Comparison of ENCODE assay signal across 27 cellular contexts in genomic region chr18:24570716-24571115, GRCh38.
"Had no signal": no experiment of that assay in that cellular context is flagged by ENCODE, and none has a peak within 500 bp of the region (broad histone marks: within the 10 kb centered on the region; RNA-seq: fewer than 3 reads in every experiment).

No MANE protein-coding gene starts in this region.

- H3K4me3 ChIP-seq: ascending aorta, breast epithelium, cardiac muscle cell, coronary artery, dorsolateral prefrontal cortex, heart left ventricle had no signal

- DNase-seq: activated CD4-positive, alpha-beta memory T cell treated with anti-CD3 and anti-CD28 coated beads, Interleukin-2, amount 10 ng/mL, durations not matched to agents 7 days and 5 days; activated CD4-positive, alpha-beta T cell treated with anti-CD3 and anti-CD28 coated beads for 36 hours; activated CD4-positive, alpha-beta T cell treated with anti-CD3 and anti-CD28 coated beads, Interleukin-2, amount 10 ng/mL, durations not matched to agents 7 days and 5 days; activated CD4-positive, alpha-beta T cell treated with anti-CD3 and anti-CD28 coated beads, Interleukin-2, amount 50 U/mL, for 4 hours; activated CD4-positive, CD25-positive, alpha-beta regulatory T cell; activated CD4-positive, CD25-positive, alpha-beta regulatory T cell treated with anti-CD3 and anti-CD28 coated beads, Interleukin-2, amount 50 U/mL, for 72 hours; activated CD8-positive, alpha-beta memory T cell treated with anti-CD3 and anti-CD28 coated beads, Interleukin-2, amount 50 U/mL, for 48 hours; activated gamma-delta T cell; activated naive CD4-positive, alpha-beta T cell; activated naive CD4-positive, alpha-beta T cell treated with anti-CD3 and anti-CD28 coated beads, Interleukin-2, amount 10 ng/mL, durations not matched to agents 7 days and 5 days; activated naive CD8-positive, alpha-beta T cell treated with anti-CD3 and anti-CD28 coated beads, Interleukin-2, amount 10 ng/mL, durations not matched to agents 7 days and 5 days; activated T-cell treated with anti-CD3 and anti-CD28 coated beads for 4 hours; activated T-cell treated with anti-CD3 and anti-CD28 coated beads, Interleukin-2, amount 50 U/mL, for 24 hours; activated T-cell treated with anti-CD3 and anti-CD28 coated beads, Interleukin-2, amount 50 U/mL, for 72 hours; dorsolateral prefrontal cortex; effector memory CD4-positive, alpha-beta T cell; endodermal cell; foreskin melanocyte; glutamatergic neuron; heart left ventricle; T-helper 2 cell had no signal

- H3K4me1 ChIP-seq: ascending aorta, breast epithelium, heart left ventricle had no signal

- H3K27ac ChIP-seq: ascending aorta, breast epithelium, cardiac muscle cell, coronary artery, dorsolateral prefrontal cortex, heart left ventricle had no signal

- ATAC-seq: activated CD4-positive, alpha-beta T cell treated with anti-CD3 and anti-CD28 coated beads for 36 hours; activated naive CD4-positive, alpha-beta T cell treated with anti-CD3 and anti-CD28 coated beads, Interleukin-2, amount 50 U/mL, for 72 hours; activated T-cell treated with anti-CD3 and anti-CD28 coated beads, Interleukin-2, amount 50 U/mL, for 72 hours; esophagus mucosa had no signal

- H3K36me3 ChIP-seq: ascending aorta, breast epithelium, cardiac muscle cell, heart left ventricle had no signal

- H3K27me3 ChIP-seq: ascending aorta, breast epithelium, cardiac muscle cell had no signal
